15 cellular contexts compared by ENCODE assay signal in the genomic region with DNA sequence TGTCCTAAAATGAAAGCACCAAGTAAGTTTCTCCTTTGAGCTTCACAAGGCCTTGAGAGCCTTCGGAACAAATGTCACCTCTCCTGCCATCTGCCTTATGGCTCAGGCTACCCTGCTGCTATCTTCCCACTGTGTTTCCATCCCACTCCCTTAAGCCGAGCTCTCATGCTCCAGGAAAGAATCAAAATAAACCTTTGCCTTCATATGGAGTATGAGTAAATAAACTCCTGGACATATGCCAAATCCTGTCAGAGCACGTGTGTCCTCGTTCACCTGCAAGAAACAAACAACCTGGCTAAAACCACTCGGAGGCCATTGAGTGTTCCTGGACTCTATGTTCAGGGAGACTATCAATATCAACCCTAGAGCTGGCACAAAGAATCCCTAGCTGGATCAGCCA.
DNase-seq lines count a peak whose midpoint lies in the region; TF ChIP-seq lines count a peak whose summit lies in the region.
"Had no signal": no experiment of that assay in that cellular context is flagged by ENCODE, and none has a peak within 500 bp of the region (broad histone marks: within the 10 kb centered on the region; RNA-seq: fewer than 3 reads in every experiment).

No MANE protein-coding gene starts in this region.

- H3K4me1 ChIP-seq in vagina (peaks cover 12% of the 10 kb centered on the region), BE2C (no peaks in the 10 kb centered on the region)

- peaks cover 73% of the 10 kb centered on the region for H3K4me1 Mint-ChIP-seq in HFFc6 (ENCODE audit: low read depth)

- peaks cover 1% of the 10 kb centered on the region; the same call in 1 of the 2 replicates for H3K27me3 Mint-ChIP-seq in HFFc6 (ENCODE audit: insufficient read depth)

- H3K4me3 ChIP-seq in WERI-Rb-1 (ENCODE audit: low read depth, low read length) = no peak overlapping the region
- no peak overlapping the region for H3K4me3 ChIP-seq in vagina
- no peak overlapping the region for H3K4me3 ChIP-seq in BE2C (ENCODE audit: low read depth, low read length)

- no peaks in the 10 kb centered on the region for H3K36me3 Mint-ChIP-seq in HFFc6 (ENCODE audit: low read depth)

- TF ChIP-seq CTCF in HFFc6 (IDR thresholded peaks at IDR 0.05) (no peak), WERI-Rb-1 (IDR thresholded peaks at IDR 0.05; ENCODE audit: low read depth, low read length) (no peak), vagina (IDR thresholded peaks at IDR 0.05) (no peak), BE2C (IDR thresholded peaks at IDR 0.05; ENCODE audit: low read depth, low read length) (no peak)

- H3K9me3 ChIP-seq in WERI-Rb-1 (ENCODE audit: severe bottlenecking) (no peaks in the 10 kb centered on the region), vagina (no peaks in the 10 kb centered on the region), BE2C (no peaks in the 10 kb centered on the region)

- H3K36me3 ChIP-seq in WERI-Rb-1 (no peaks in the 10 kb centered on the region), vagina (no peaks in the 10 kb centered on the region), BE2C (no peaks in the 10 kb centered on the region)

- no peaks in the 10 kb centered on the region for H3K9me3 Mint-ChIP-seq in HFFc6
- H3K9me3 Mint-ChIP-seq: dendritic cell treated with granulocyte-macrophage colony-stimulating factor and Interleukin-4, amounts not matched to agents 40 ng/mL and 50 ng/mL, for 4 days; T-helper 2 cell treated with Interferon-gamma antibody and Interleukin-4, amounts not matched to agents 5 μg/mL and 100 μg/mL, for 36 hours had no signal

- H3K27me3 ChIP-seq in WERI-Rb-1 (ENCODE audit: insufficient read depth, low read depth, severe bottlenecking) (no peaks in the 10 kb centered on the region), vagina (no peaks in the 10 kb centered on the region), BE2C (0 out of 2 replicates have a peak, but pooled peaks cover 2% of the 10 kb centered on the region)

- intact Hi-C loops in vagina (cut with DNase I) = no loop called here

- DNase-seq in COR-L47 (lab: John Stamatoyannopoulos, UW) (peak; percentile 88), HFFc6 (no peak), NCI-H345 (lab: John Stamatoyannopoulos, UW) (peak; percentile 94), cerebellum (ENCODE audit: low spot score) (peak; percentile 60), KG1 (lab: John Stamatoyannopoulos, UW) (no peak), WERI-Rb-1 (no peak), vagina (ENCODE audit: extremely low spot score in 2 of 2) (no peak), BE2C (no peak)
- DNase-seq: activated CD4-positive, CD25-positive, alpha-beta regulatory T cell treated with anti-CD3 and anti-CD28 coated beads, Interleukin-2, amount 50 U/mL, for 72 hours; aorta; head of caudate nucleus; occipital lobe; stimulated activated CD4-positive, alpha-beta T cell treated with anti-CD3 and anti-CD28 coated beads, Interleukin-2, amount 100 ng/mL, for 24 hours had no signal

- H3K4me3 Mint-ChIP-seq in HFFc6 = no peak overlapping the region
- H3K4me3 Mint-ChIP-seq: dendritic cell treated with granulocyte-macrophage colony-stimulating factor and Interleukin-4, amounts not matched to agents 40 ng/mL and 50 ng/mL, for 4 days; T-helper 2 cell treated with Interferon-gamma antibody and Interleukin-4, amounts not matched to agents 5 μg/mL and 100 μg/mL, for 36 hours had no signal

- no peak overlapping the region for H3K27ac ChIP-seq in WERI-Rb-1
- no peak overlapping the region for H3K27ac ChIP-seq in vagina

- TF ChIP-seq POLR2A in vagina (IDR thresholded peaks at IDR 0.05) = no peak

- H3K27ac Mint-ChIP-seq in HFFc6 = 0 out of 2 replicates have a peak overlapping the region, but pooled peaks have one; percentile 4
- H3K27ac Mint-ChIP-seq: dendritic cell treated with granulocyte-macrophage colony-stimulating factor and Interleukin-4, amounts not matched to agents 40 ng/mL and 50 ng/mL, for 4 days; T-helper 2 cell treated with Interferon-gamma antibody and Interleukin-4, amounts not matched to agents 5 μg/mL and 100 μg/mL, for 36 hours had no signal

Comparison
In these comparisons a context has a peak if more than half of its experiments do, and no peak if none do; other contexts are left out.
1. DNase-seq: peak in COR-L47 (single experiment), NCI-H345 (single experiment) and cerebellum (single experiment); none in HFFc6 (single experiment), KG1 (single experiment), WERI-Rb-1 (single experiment), vagina (0 of 2) and BE2C (single experiment).